ENCODE assay signal across 11 cellular contexts in genomic region chr6:68468244-68468884, GRCh38.
DNase-seq lines count a peak whose midpoint lies in the region; ATAC-seq and TF ChIP-seq lines count a peak whose summit lies in the region.
"Had no signal": no experiment of that assay in that cellular context is flagged by ENCODE, and none has a peak within 500 bp of the region (broad histone marks: within the 10 kb centered on the region; RNA-seq: fewer than 3 reads in every experiment).

No MANE protein-coding gene starts in this region.

- CTCF ChIA-PET in MCF 10A (lab: Yijun Ruan, JAX) = interaction anchor here (0.8 kb wide), 1 partner anchor 152 kb away, joined by 4 read pairs; no protein-coding TSS in a partner anchor

- H3K4me1 Mint-ChIP-seq in MCF 10A (ENCODE audit: insufficient read depth, unreplicated experiment) (no peaks in the 10 kb centered on the region), type B pancreatic cell (ENCODE audit: unreplicated experiment) (no peaks in the 10 kb centered on the region)
- H3K4me1 Mint-ChIP-seq in stimulated activated effector memory CD8-positive, alpha-beta T cell treated with anti-CD3 and anti-CD28 coated beads, Interleukin-12 subunit alpha, Interleukin-12 subunit beta, amount 100 ng/mL, for 72 hours = no peaks in the 10 kb centered on the region

- H3K27ac ChIP-seq in breast epithelium (no peak overlapping the region), brain microvascular endothelial cell (no peak overlapping the region)
- H3K27ac ChIP-seq: right atrium auricular region had no signal

- POLR2A ChIA-PET in MCF 10A (lab: Yijun Ruan, JAX) = no interaction called here

- H3K4me1 ChIP-seq in breast epithelium (no peaks in the 10 kb centered on the region), NT2/D1 (ENCODE audit: insufficient read depth, insufficient read length) (no peaks in the 10 kb centered on the region)
- H3K4me1 ChIP-seq: right atrium auricular region had no signal

- H3K4me3 Mint-ChIP-seq in MCF 10A (ENCODE audit: unreplicated experiment) = no peak overlapping the region
- no peak overlapping the region for H3K4me3 Mint-ChIP-seq in type B pancreatic cell
- H3K4me3 Mint-ChIP-seq in stimulated activated effector memory CD8-positive, alpha-beta T cell treated with anti-CD3 and anti-CD28 coated beads, Interleukin-12 subunit alpha, Interleukin-12 subunit beta, amount 100 ng/mL, for 72 hours = no peak overlapping the region

- H3K9me3 ChIP-seq in breast epithelium (no peaks in the 10 kb centered on the region), NT2/D1 (ENCODE audit: insufficient read depth, low read length) (no peaks in the 10 kb centered on the region)
- H3K9me3 ChIP-seq: right atrium auricular region had no signal

- DNase-seq in MCF 10A (ENCODE audit: unreplicated experiment) (peak; percentile 11), breast epithelium (ENCODE audit: low spot score in 2 of 2) (no peak), NT2/D1 (ENCODE audit: low read depth, low spot score) (peak; percentile 1), brain microvascular endothelial cell (no peak), type B pancreatic cell (ENCODE audit: extremely low spot score, unreplicated experiment) (no peak), amygdala (lab: John Stamatoyannopoulos, UW) (no peak)
- no peak for DNase-seq in stimulated activated effector memory CD8-positive, alpha-beta T cell treated with anti-CD3 and anti-CD28 coated beads, Interleukin-12 subunit alpha, Interleukin-12 subunit beta, amount 100 ng/mL, for 72 hours (ENCODE audit: low spot score in 2 of 2)
- DNase-seq in effector CD8-positive, alpha-beta T cell (lab: John Stamatoyannopoulos, UW) = no peak
- DNase-seq: NCI-H446 had no signal

- TF ChIP-seq CTCF in MCF 10A (IDR thresholded peaks at IDR 0.05; ENCODE audit: unreplicated experiment) (peak; percentile 10), breast epithelium (IDR thresholded peaks at IDR 0.05) (no peak), brain microvascular endothelial cell (IDR thresholded peaks at IDR 0.05; ENCODE audit: low read depth, low read length, missing control alignments) (peak; percentile 65), type B pancreatic cell (conservative IDR thresholded peaks at IDR 0.05) (peak; percentile 61)

- BruUV-seq in MCF 10A (replicated peaks; lab: Mats Ljungman, UMichigan) = no TSS peak

- intact Hi-C loops in MCF 10A (cut with micrococcal nuclease) = no loop called here
- intact Hi-C loops in breast epithelium (cut with DNase I; ENCODE audit: low total_unique reads) = no loop called here

- H3K27me3 ChIP-seq in breast epithelium = no peaks in the 10 kb centered on the region
- no peaks in the 10 kb centered on the region for H3K27me3 ChIP-seq in NT2/D1 (ENCODE audit: insufficient read depth, insufficient read length)
- no peaks in the 10 kb centered on the region for H3K27me3 ChIP-seq in brain microvascular endothelial cell (replicated peaks)
- H3K27me3 ChIP-seq: right atrium auricular region had no signal

- H3K36me3 Mint-ChIP-seq in MCF 10A (ENCODE audit: insufficient read depth, unreplicated experiment) = no peaks in the 10 kb centered on the region
- no peaks in the 10 kb centered on the region for H3K36me3 Mint-ChIP-seq in type B pancreatic cell
- no peaks in the 10 kb centered on the region for H3K36me3 Mint-ChIP-seq in stimulated activated effector memory CD8-positive, alpha-beta T cell treated with anti-CD3 and anti-CD28 coated beads, Interleukin-12 subunit alpha, Interleukin-12 subunit beta, amount 100 ng/mL, for 72 hours

- H3K36me3 ChIP-seq in breast epithelium = no peaks in the 10 kb centered on the region
- H3K36me3 ChIP-seq in NT2/D1 (ENCODE audit: insufficient read depth, insufficient read length, low read length) = no peaks in the 10 kb centered on the region
- no peaks in the 10 kb centered on the region for H3K36me3 ChIP-seq in brain microvascular endothelial cell (replicated peaks)
- H3K36me3 ChIP-seq: right atrium auricular region had no signal

- in situ Hi-C loops in brain microvascular endothelial cell (cut with HindIII; ENCODE audit: low pct_ligation_motif_present, low sequenced_read_pairs) = no loop called here

- TF ChIP-seq POLR2A in breast epithelium (IDR thresholded peaks at IDR 0.05) = no peak

- no peak for ATAC-seq in stimulated activated effector memory CD8-positive, alpha-beta T cell treated with anti-CD3 and anti-CD28 coated beads, Interleukin-12 subunit alpha, Interleukin-12 subunit beta, amount 100 ng/mL, for 72 hours
- ATAC-seq: HCT116 had no signal

- H3K9ac ChIP-seq in NT2/D1 (ENCODE audit: insufficient read length, low read depth) = no peak overlapping the region

- H3K27me3 Mint-ChIP-seq in MCF 10A (ENCODE audit: insufficient read depth, unreplicated experiment) = no peaks in the 10 kb centered on the region
- H3K27me3 Mint-ChIP-seq in type B pancreatic cell = no peaks in the 10 kb centered on the region

- H3K9me3 Mint-ChIP-seq in MCF 10A (ENCODE audit: unreplicated experiment) (no peaks in the 10 kb centered on the region), type B pancreatic cell (no peaks in the 10 kb centered on the region)
- H3K9me3 Mint-ChIP-seq in stimulated activated effector memory CD8-positive, alpha-beta T cell treated with anti-CD3 and anti-CD28 coated beads, Interleukin-12 subunit alpha, Interleukin-12 subunit beta, amount 100 ng/mL, for 72 hours = peaks cover 9% of the 10 kb centered on the region

- no peak overlapping the region for H3K27ac Mint-ChIP-seq in MCF 10A (ENCODE audit: low read depth, unreplicated experiment)
- no peak overlapping the region for H3K27ac Mint-ChIP-seq in type B pancreatic cell
- no peak overlapping the region for H3K27ac Mint-ChIP-seq in stimulated activated effector memory CD8-positive, alpha-beta T cell treated with anti-CD3 and anti-CD28 coated beads, Interleukin-12 subunit alpha, Interleukin-12 subunit beta, amount 100 ng/mL, for 72 hours

- H3K4me3 ChIP-seq in breast epithelium (no peak overlapping the region), NT2/D1 (ENCODE audit: insufficient read length, low read depth) (no peak overlapping the region), brain microvascular endothelial cell (ENCODE audit: low read depth, low read length) (no peak overlapping the region)
- H3K4me3 ChIP-seq: right atrium auricular region had no signal

Comparison
In these comparisons a context has a peak if more than half of its experiments do, and no peak if none do; other contexts are left out.
1. DNase-seq: peak in MCF 10A (single experiment) and NT2/D1 (single experiment); none in breast epithelium (0 of 2), brain microvascular endothelial cell (single experiment), type B pancreatic cell (single experiment), stimulated activated effector memory CD8-positive, alpha-beta T cell treated with anti-CD3 and anti-CD28 coated beads, Interleukin-12 subunit alpha, Interleukin-12 subunit beta, amount 100 ng/mL, for 72 hours (0 of 2), amygdala (0 of 56) and effector CD8-positive, alpha-beta T cell (single experiment).
2. CTCF ChIP-seq: peak in MCF 10A (single experiment), brain microvascular endothelial cell (single experiment) and type B pancreatic cell (single experiment); none in breast epithelium (0 of 3).